In the genomic region with DNA sequence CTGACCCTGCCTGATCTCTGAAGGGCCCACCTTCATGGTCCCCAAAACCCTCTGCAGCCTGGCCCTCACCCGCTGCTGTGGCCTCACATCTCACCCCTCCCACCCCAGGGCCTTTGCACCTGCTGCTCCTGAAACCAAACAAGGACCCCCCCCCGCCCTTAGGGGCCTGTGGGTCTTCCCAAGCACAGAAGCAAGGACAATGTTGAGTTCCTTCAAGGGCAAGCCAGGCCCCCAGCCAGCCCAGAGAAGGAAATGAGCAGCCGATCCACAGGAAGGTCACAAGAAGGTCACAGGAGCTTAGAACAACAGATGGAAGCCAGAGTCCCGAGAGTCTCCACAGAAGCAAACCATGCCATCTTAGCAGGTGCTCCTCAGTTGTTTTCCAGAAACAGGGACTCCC, we compare ENCODE assay signal across 1 cellular context.
TF ChIP-seq lines count a peak whose summit lies in the region.

No MANE protein-coding gene starts in this region.

TF ChIP-seq in H1, 55 proteins besides CTCF, POLR2A, EP300 and RAD21:
- TF ChIP-seq TEAD4 (IDR thresholded peaks at IDR 0.05; ENCODE audit: low read depth, low read length) (no peak), KDM1A (IDR thresholded peaks at IDR 0.05; ENCODE audit: borderline replicate concordance, low read length) (peak; percentile 59; the same call in 1 of the 2 replicates)
